8 cellular contexts compared by ENCODE assay signal in genomic region chr2:228657807-228658402, GRCh38.
DNase-seq lines count a peak whose midpoint lies in the region; ATAC-seq, FAIRE-seq and TF ChIP-seq lines count a peak whose summit lies in the region.

No MANE protein-coding gene starts in this region.

- no peaks in the 10 kb centered on the region for H3K4me1 ChIP-seq in stomach
- no peaks in the 10 kb centered on the region for H3K4me1 ChIP-seq in suprapubic skin

- H3K36me3 ChIP-seq in stomach (no peaks in the 10 kb centered on the region), suprapubic skin (no peaks in the 10 kb centered on the region)

- no peak overlapping the region for H3K4me3 ChIP-seq in fibroblast of villous mesenchyme (ENCODE audit: low read depth, low read length)
- no peak overlapping the region for H3K4me3 ChIP-seq in stomach
- no peak overlapping the region for H3K4me3 ChIP-seq in suprapubic skin

- WGBS in stomach, 5 donors = 44 to 53% (median 51%) methylated on average over 6 of the region's 6 CpGs
- 57% methylated on average over 6 of the region's 6 CpGs for WGBS in suprapubic skin

- TF ChIP-seq POLR2A in stomach (IDR thresholded peaks at IDR 0.05) (no peak), suprapubic skin (IDR thresholded peaks at IDR 0.05) (no peak)

- H3K27me3 ChIP-seq in stomach (no peaks in the 10 kb centered on the region), suprapubic skin (no peaks in the 10 kb centered on the region)

- no peak overlapping the region for H3K27ac ChIP-seq in stomach
- H3K27ac ChIP-seq in suprapubic skin = no peak overlapping the region

- TF ChIP-seq CTCF in fibroblast of villous mesenchyme (IDR thresholded peaks at IDR 0.05; ENCODE audit: insufficient read depth, low read depth, low read length) (peak; percentile 61), stomach (IDR thresholded peaks at IDR 0.05) (peak in 4 of 7 experiments; percentile 19 to 39 (median 29)), suprapubic skin (IDR thresholded peaks at IDR 0.05) (peak in 1 of 2 donors; percentile 23)

- ATAC-seq in HG03439 (IDR thresholded peaks at IDR 0.05; ENCODE audit: unreplicated experiment) (no peak), GM21737 (IDR thresholded peaks at IDR 0.05; ENCODE audit: unreplicated experiment) (no peak)

- intact Hi-C loops in stomach (cut with DNase I; ENCODE audit: low total_unique reads) = no loop called here

- DNase-seq in D341Med (ENCODE audit: low spot score) (peak; percentile 9), HPDE6-E6E7 (ENCODE audit: extremely low spot score) (peak; percentile 15), RCC 7860 (ENCODE audit: low spot score) (peak; percentile 33), fibroblast of villous mesenchyme (ENCODE audit: low read depth) (peak; percentile 61), stomach (no peak), suprapubic skin (ENCODE audit: low spot score in 2 of 2) (no peak)

- peak; percentile 57 for FAIRE-seq in RCC 7860 (lab: Jason Lieb, UNC)

- TF ChIP-seq EP300 in stomach (IDR thresholded peaks at IDR 0.05) = no peak
- no peak for TF ChIP-seq EP300 in suprapubic skin (IDR thresholded peaks at IDR 0.05)

- H3K9me3 ChIP-seq in stomach = no peaks in the 10 kb centered on the region
- no peaks in the 10 kb centered on the region for H3K9me3 ChIP-seq in suprapubic skin

Comparison
In these comparisons a context has a peak if more than half of its experiments do, and no peak if none do; other contexts are left out.
1. DNase-seq: peak in D341Med (single experiment), HPDE6-E6E7 (single experiment), RCC 7860 (single experiment) and fibroblast of villous mesenchyme (single experiment); none in stomach (single experiment) and suprapubic skin (0 of 2).